26 cellular contexts compared by ENCODE assay signal in the genomic region with DNA sequence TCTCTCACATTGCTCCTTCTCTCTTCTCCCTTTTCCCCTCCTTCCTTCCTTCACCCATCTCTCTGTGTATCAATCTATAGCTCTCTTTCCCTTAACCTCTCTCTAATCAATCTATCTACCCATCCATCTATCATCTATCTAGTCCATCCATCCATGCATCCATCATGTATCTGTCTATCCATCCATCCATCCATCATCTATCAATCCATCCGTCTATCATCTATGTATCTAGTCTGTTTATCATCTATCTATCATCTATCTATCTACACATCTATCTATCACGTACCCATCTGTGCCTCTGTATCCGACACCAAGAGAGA.
"Had no signal": no experiment of that assay in that cellular context is flagged by ENCODE, and none has a peak within 500 bp of the region (broad histone marks: within the 10 kb centered on the region; RNA-seq: fewer than 3 reads in every experiment).

No MANE protein-coding gene starts in this region.

- H3K9me3 ChIP-seq: ovary, psoas muscle, right lobe of liver, thoracic aorta, thyroid gland, upper lobe of left lung, vagina had no signal

- ATAC-seq: natural killer cell; psoas muscle; right cardiac atrium; right lobe of liver; stimulated activated effector memory CD8-positive, alpha-beta T cell treated with anti-CD3 and anti-CD28 coated beads, Interleukin-12 subunit alpha, Interleukin-12 subunit beta, amount 100 ng/mL, for 72 hours had no signal

- H3K4me3 ChIP-seq: neural progenitor cell, ovary, psoas muscle, right lobe of liver, sigmoid colon, stomach, thoracic aorta, thyroid gland, tibial nerve, upper lobe of left lung, vagina had no signal

- H3K27ac ChIP-seq: neural progenitor cell, ovary, parathyroid adenoma, psoas muscle, right lobe of liver, sigmoid colon, stomach, thoracic aorta, thyroid gland, tibial nerve, upper lobe of left lung, vagina had no signal

- H3K36me3 ChIP-seq: neural progenitor cell, ovary, right lobe of liver, sigmoid colon, stomach, thoracic aorta, thyroid gland, tibial nerve, upper lobe of left lung, vagina had no signal

- DNase-seq: natural killer cell; ovary; psoas muscle; right cardiac atrium; right lobe of liver; sigmoid colon; small intestine; stimulated activated CD4-positive, alpha-beta T cell treated with anti-CD3 and anti-CD28 coated beads, Interleukin-15, amount 100 ng/mL, for 24 hours; stimulated activated CD4-positive, alpha-beta T cell treated with anti-CD3 and anti-CD28 coated beads, Interleukin-2, amount 100 ng/mL, for 24 hours; stimulated activated CD4-positive, alpha-beta T cell treated with anti-CD3 and anti-CD28 coated beads, Interleukin-2, amount 100 ng/mL, for 48 hours; stimulated activated CD4-positive, alpha-beta T cell treated with anti-CD3 and anti-CD28 coated beads, Interleukin-4, amount 100 ng/mL, for 24 hours; stimulated activated naive B cell treated with anti-CD40 and anti-IgM and Interleukin-4, amounts not matched to agents 10 μg/mL and 1 μg/mL and 100 μg/mL, for 72 hours; stimulated activated naive CD4-positive, alpha-beta T cell treated with Interleukin-2 at 50 U/mL for 16 hours; stomach; thyroid gland; trophoblast cell; upper lobe of left lung had no signal

- H3K4me3 Mint-ChIP-seq: natural killer cell; nephron; neural progenitor cell; stimulated activated effector memory CD8-positive, alpha-beta T cell treated with anti-CD3 and anti-CD28 coated beads, Interleukin-12 subunit alpha, Interleukin-12 subunit beta, amount 100 ng/mL, for 72 hours; stimulated activated naive B cell treated with anti-CD40 and anti-IgM and Interleukin-4, amounts not matched to agents 10 μg/mL and 1 μg/mL and 100 μg/mL, for 72 hours; stimulated activated naive CD8-positive, alpha-beta T cell treated with anti-CD3 and anti-CD28 coated beads, Interleukin-15, Interleukin-2, amounts not matched to agents 100 ng/mL and 50 ng/mL, for 24 hours had no signal

- H3K4me1 Mint-ChIP-seq: natural killer cell; stimulated activated effector memory CD8-positive, alpha-beta T cell treated with anti-CD3 and anti-CD28 coated beads, Interleukin-12 subunit alpha, Interleukin-12 subunit beta, amount 100 ng/mL, for 72 hours had no signal

- H3K4me1 ChIP-seq: parathyroid adenoma, psoas muscle, right lobe of liver, sigmoid colon, stomach, thyroid gland, tibial nerve, upper lobe of left lung, vagina had no signal

- H3K4me2 ChIP-seq: neural progenitor cell had no signal

- H3K36me3 Mint-ChIP-seq: natural killer cell; stimulated activated effector memory CD8-positive, alpha-beta T cell treated with anti-CD3 and anti-CD28 coated beads, Interleukin-12 subunit alpha, Interleukin-12 subunit beta, amount 100 ng/mL, for 72 hours had no signal

- H3K27ac Mint-ChIP-seq: natural killer cell; neural progenitor cell; progenitor cell of endocrine pancreas; stimulated activated effector memory CD8-positive, alpha-beta T cell treated with anti-CD3 and anti-CD28 coated beads, Interleukin-12 subunit alpha, Interleukin-12 subunit beta, amount 100 ng/mL, for 72 hours; stimulated activated naive B cell treated with anti-CD40 and anti-IgM and Interleukin-4, amounts not matched to agents 10 μg/mL and 1 μg/mL and 100 μg/mL, for 72 hours; stimulated activated naive CD8-positive, alpha-beta T cell treated with anti-CD3 and anti-CD28 coated beads, Interleukin-15, Interleukin-2, amounts not matched to agents 100 ng/mL and 50 ng/mL, for 24 hours had no signal

- H3K27me3 Mint-ChIP-seq: progenitor cell of endocrine pancreas; stimulated activated naive B cell treated with anti-CD40 and anti-IgM and Interleukin-4, amounts not matched to agents 10 μg/mL and 1 μg/mL and 100 μg/mL, for 72 hours; stimulated activated naive CD8-positive, alpha-beta T cell treated with anti-CD3 and anti-CD28 coated beads, Interleukin-15, Interleukin-2, amounts not matched to agents 100 ng/mL and 50 ng/mL, for 24 hours had no signal

- H3K9ac ChIP-seq: neural progenitor cell, parathyroid adenoma had no signal

- H3K79me2 ChIP-seq: parathyroid adenoma had no signal

- H3K27me3 ChIP-seq: neural progenitor cell, ovary, right lobe of liver, sigmoid colon, stomach, thyroid gland, tibial nerve, upper lobe of left lung, vagina had no signal
